ENCODE assay signal across 8 cellular contexts in genomic region chr3:23805228-23805880, GRCh38. TPM values are rescaled to one million over a fixed set of nuclear protein-coding genes. Genes with fewer than 3 reads are reported as not detected.
DNase-seq lines count a peak whose midpoint lies in the region; ATAC-seq and TF ChIP-seq lines count a peak whose summit lies in the region.

No MANE protein-coding gene starts in this region.

- peak overlapping the region; percentile 81 for H3K4me3 ChIP-seq in BLaER1
- peak overlapping the region; percentile 57 for H3K4me3 ChIP-seq in Jurkat, Clone E6-1 (ENCODE audit: low read length)
- H3K4me3 ChIP-seq in choroid plexus epithelial cell (ENCODE audit: low read depth, low read length): peak overlapping the region; percentile 72

- H3K27ac Mint-ChIP-seq in natural killer cell: peak overlapping the region; percentile 87 to 93

- H3K9me3 ChIP-seq in BLaER1: no peaks in the 10 kb centered on the region

- peaks cover 33% of the 10 kb centered on the region for H4K20me1 ChIP-seq in BLaER1

- no peaks in the 10 kb centered on the region for H3K27me3 Mint-ChIP-seq in natural killer cell (ENCODE audit: low read depth in 2 of 2)

- intact Hi-C loops in natural killer cell (cut with micrococcal nuclease): loop anchor here (5.0 to 10.0 kb wide), 2 partner anchors 48 to 139 kb away; partner anchors contain the start of gene NR1D2

- H3K27me3 ChIP-seq in BLaER1: no peaks in the 10 kb centered on the region

- H3K4me1 ChIP-seq in BLaER1: peaks cover 35% of the 10 kb centered on the region

- peak overlapping the region; percentile 94 for H3K9ac ChIP-seq in BLaER1

- peaks cover 45 to 46% of the 10 kb centered on the region in 2 donors for H3K4me1 Mint-ChIP-seq in natural killer cell

- peak overlapping the region; percentile 96 for H3K4me3 Mint-ChIP-seq in natural killer cell

- no peak for DNase-seq in Jurkat, Clone E6-1 (ENCODE audit: low read depth, low spot score)
- DNase-seq in choroid plexus epithelial cell (ENCODE audit: low read depth) (no peak), natural killer cell (peak; percentile 21), AG08396 (ENCODE audit: low spot score) (no peak), D341Med (ENCODE audit: low spot score) (no peak)

- TF ChIP-seq CTCF in choroid plexus epithelial cell (conservative IDR thresholded peaks at IDR 0.05; ENCODE audit: low read depth, low read length): peak; percentile 29
- no peak for TF ChIP-seq CTCF in natural killer cell (IDR thresholded peaks at IDR 0.05)

- peak overlapping the region; percentile 57 for H3K27ac ChIP-seq in BLaER1

- no peaks in the 10 kb centered on the region for H3K9me3 Mint-ChIP-seq in natural killer cell

- no peaks in the 10 kb centered on the region; the same call in 1 of the 2 replicates for H3K36me3 ChIP-seq in BLaER1

- H3K4me2 ChIP-seq in BLaER1: peak overlapping the region; percentile 73

- H3K36me3 Mint-ChIP-seq in natural killer cell: no peaks in the 10 kb centered on the region

- ATAC-seq in natural killer cell (no peak), HG03175 (IDR thresholded peaks at IDR 0.05; ENCODE audit: unreplicated experiment) (no peak), HG03460 (IDR thresholded peaks at IDR 0.05; ENCODE audit: unreplicated experiment) (no peak)

RNA-seq across cellular contexts. Expression of gene UBE2E1, which starts 0.4 kb away (rescaled TPM):
- 125 TPM for polyA plus RNA-seq in Jurkat, Clone E6-1 (2012; ENCODE audit: insufficient read depth, insufficient read length)
- 10 to 100 TPM; 80.0 to 89.5 (median 86.9) TPM for total RNA-seq in natural killer cell
